Comparison of ENCODE assay signal across 7 cellular contexts in the genomic region with DNA sequence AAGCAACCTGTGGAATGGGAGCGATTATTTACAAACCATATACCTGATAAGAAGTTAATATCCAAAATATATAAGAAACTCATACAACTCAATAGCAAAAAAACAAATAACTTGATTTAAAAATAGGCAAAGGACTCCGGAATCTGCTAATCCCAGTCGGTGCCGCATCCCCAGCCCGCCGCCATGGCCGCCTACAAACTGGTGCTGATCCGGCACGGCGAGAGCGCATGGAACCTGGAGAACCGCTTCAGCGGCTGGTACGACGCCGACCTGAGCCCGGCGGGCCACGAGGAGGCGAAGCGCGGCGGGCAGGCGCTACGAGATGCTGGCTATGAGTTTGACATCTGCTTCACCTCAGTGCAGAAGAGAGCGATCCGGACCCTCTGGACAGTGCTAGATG. TPM values are rescaled to one million over a fixed set of nuclear protein-coding genes. Genes with fewer than 3 reads are reported as not detected.
DNase-seq lines count a peak whose midpoint lies in the region; ATAC-seq and TF ChIP-seq lines count a peak whose summit lies in the region.
"Not testable (repeated sequence)": the region's sequence is repeated elsewhere in the genome, so short reads cannot be mapped to it uniquely, and the experiment has no call there.
"Had no signal": no experiment of that assay in that cellular context is flagged by ENCODE, and none has a peak within 500 bp of the region (broad histone marks: within the 10 kb centered on the region; RNA-seq: fewer than 3 reads in every experiment).

No MANE protein-coding gene starts in this region.

- not testable (repeated sequence) for H3K9me3 ChIP-seq in CD8-positive, alpha-beta T cell (ENCODE audit: low read length)

- not testable (repeated sequence) for TF ChIP-seq CTCF in CD8-positive, alpha-beta T cell (IDR thresholded peaks at IDR 0.05)

- POLR2A ChIA-PET in CD8-positive, alpha-beta T cell (lab: Charles Lee); T-cell (lab: Charles Lee): not testable (repeated sequence)

- not testable (repeated sequence) for H3K27me3 ChIP-seq in CD8-positive, alpha-beta T cell (ENCODE audit: insufficient read depth, low read length)

- H3K36me3 Mint-ChIP-seq in CD8-positive, alpha-beta T cell; T-cell; activated CD8-positive, alpha-beta memory T cell treated with anti-CD3 and anti-CD28 coated beads, Interleukin-2, amount 10 ng/mL, durations not matched to agents 7 days and 5 days; memory B cell: not testable (repeated sequence)

- peaks cover 16% of the 10 kb centered on the region for H3K27me3 Mint-ChIP-seq in CD8-positive, alpha-beta T cell (ENCODE audit: low read depth)
- peaks cover 23 to 25% of the 10 kb centered on the region in 2 donors for H3K27me3 Mint-ChIP-seq in T-cell
- peaks cover 41% of the 10 kb centered on the region for H3K27me3 Mint-ChIP-seq in activated CD8-positive, alpha-beta memory T cell treated with anti-CD3 and anti-CD28 coated beads, Interleukin-2, amount 10 ng/mL, durations not matched to agents 7 days and 5 days
- not testable (repeated sequence) for H3K27me3 Mint-ChIP-seq in memory B cell

- not testable (repeated sequence) for H3K9me3 Mint-ChIP-seq in CD8-positive, alpha-beta T cell; T-cell; activated CD8-positive, alpha-beta memory T cell treated with anti-CD3 and anti-CD28 coated beads, Interleukin-2, amount 10 ng/mL, durations not matched to agents 7 days and 5 days (ENCODE audit: low read depth); memory B cell

- CTCF ChIA-PET in CD8-positive, alpha-beta T cell (lab: Charles Lee); T-cell (lab: Charles Lee); activated CD8-positive, alpha-beta memory T cell treated with anti-CD3 and anti-CD28 coated beads, Interleukin-2, amount 10 ng/mL, durations not matched to agents 7 days and 5 days (lab: Charles Lee): not testable (repeated sequence)

- intact Hi-C loops in CD8-positive, alpha-beta T cell (cut with DNase I, micrococcal nuclease) = not testable (repeated sequence)

- not testable (repeated sequence) for H3K4me3 Mint-ChIP-seq in CD8-positive, alpha-beta T cell; T-cell; activated CD8-positive, alpha-beta memory T cell treated with anti-CD3 and anti-CD28 coated beads, Interleukin-2, amount 10 ng/mL, durations not matched to agents 7 days and 5 days; memory B cell

- H3K4me1 Mint-ChIP-seq in CD8-positive, alpha-beta T cell (ENCODE audit: low read depth); T-cell; activated CD8-positive, alpha-beta memory T cell treated with anti-CD3 and anti-CD28 coated beads, Interleukin-2, amount 10 ng/mL, durations not matched to agents 7 days and 5 days; memory B cell: not testable (repeated sequence)

- not testable (repeated sequence) for H3K27ac Mint-ChIP-seq in CD8-positive, alpha-beta T cell; T-cell; activated CD8-positive, alpha-beta memory T cell treated with anti-CD3 and anti-CD28 coated beads, Interleukin-2, amount 10 ng/mL, durations not matched to agents 7 days and 5 days; memory B cell

- not testable (repeated sequence) for H3K36me3 ChIP-seq in CD8-positive, alpha-beta T cell (ENCODE audit: insufficient read depth, low read length)

- ATAC-seq in CD8-positive, alpha-beta T cell = peak; percentile 57
- ATAC-seq in T-cell (replicated peaks in 1 of 4) (peak in 3 of 4 experiments; percentile 36 to 64 (median 60)), esophagus mucosa (peak; percentile 46), memory B cell (ENCODE audit: low read depth) (peak; percentile 42)
- peak; percentile 61 for ATAC-seq in activated CD8-positive, alpha-beta memory T cell treated with anti-CD3 and anti-CD28 coated beads, Interleukin-2, amount 10 ng/mL, durations not matched to agents 7 days and 5 days
- ATAC-seq in stimulated activated naive CD8-positive, alpha-beta T cell treated with anti-CD3 and anti-CD28 coated beads, Interleukin-15, Interleukin-2, amounts not matched to agents 100 U/mL and 50 U/mL, for 24 hours = peak; percentile 55

- not testable (repeated sequence) for H3K4me3 ChIP-seq in CD8-positive, alpha-beta T cell (ENCODE audit: low read depth, low read length)

- DNase-seq in CD8-positive, alpha-beta T cell; T-cell; activated CD8-positive, alpha-beta memory T cell treated with anti-CD3 and anti-CD28 coated beads, Interleukin-2, amount 10 ng/mL, durations not matched to agents 7 days and 5 days; memory B cell (ENCODE audit: low spot score in 2 of 2); stimulated activated naive CD8-positive, alpha-beta T cell treated with anti-CD3 and anti-CD28 coated beads, Interleukin-15, Interleukin-2, amounts not matched to agents 100 U/mL and 50 U/mL, for 24 hours: not testable (repeated sequence)

- H3K27ac ChIP-seq in CD8-positive, alpha-beta T cell (ENCODE audit: low read depth, low read length) = not testable (repeated sequence)

- H3K4me1 ChIP-seq in CD8-positive, alpha-beta T cell (ENCODE audit: insufficient read depth, low read length) = not testable (repeated sequence)

RNA-seq across cellular contexts. Expression of a gene that starts 19.4 kb away (rescaled TPM):
- total RNA-seq in CD8-positive, alpha-beta T cell = under 1 TPM in 1 of 2 experiments, not detected in 1; 0.17 TPM
- total RNA-seq in T-cell = under 1 TPM in 1 of 5 donors, not detected in 4; 0.29 TPM
- under 1 TPM; 0.40 to 0.41 TPM for total RNA-seq in activated CD8-positive, alpha-beta memory T cell treated with anti-CD3 and anti-CD28 coated beads, Interleukin-2, amount 10 ng/mL, durations not matched to agents 7 days and 5 days
- 0.88 TPM for total RNA-seq in esophagus mucosa
- total RNA-seq: HepG2 had no signal

RNA-seq across cellular contexts. Expression of a gene that starts 33.7 kb away (rescaled TPM):
- total RNA-seq in CD8-positive, alpha-beta T cell = 10 to 100 TPM; 13.9 to 16.7 TPM
- total RNA-seq in T-cell = 10 to 100 TPM; 13.9 to 16.9 (median 14.9) TPM
- total RNA-seq in activated CD8-positive, alpha-beta memory T cell treated with anti-CD3 and anti-CD28 coated beads, Interleukin-2, amount 10 ng/mL, durations not matched to agents 7 days and 5 days = 10 to 100 TPM; 12.7 to 15.2 TPM
- 12.6 TPM for total RNA-seq in esophagus mucosa
